8 cellular contexts compared by ENCODE assay signal in genomic region chr10:19817251-19818046, GRCh38. TPM values are rescaled to one million over a fixed set of nuclear protein-coding genes. Genes with fewer than 3 reads are reported as not detected.
DNase-seq lines count a peak whose midpoint lies in the region; ATAC-seq lines count a peak whose summit lies in the region.

No MANE protein-coding gene starts in this region.

- H3K4me1 ChIP-seq in BLaER1 (peaks cover 29% of the 10 kb centered on the region), skeletal muscle tissue (ENCODE audit: control insufficient read depth in 3 of 3, insufficient read depth in 3 of 3, low read length in 3 of 3) (peaks cover 2 to 13% (median 11%) of the 10 kb centered on the region in 3 donors)

- H3K27me3 ChIP-seq in BLaER1 (peaks cover 23% of the 10 kb centered on the region), skeletal muscle tissue (ENCODE audit: control insufficient read depth in 3 of 3, insufficient read depth in 3 of 3, low read length in 3 of 3) (peaks cover 0 to 19% (median 4%) of the 10 kb centered on the region in 3 donors)

- peak overlapping the region; percentile 98 for H3K4me2 ChIP-seq in BLaER1

- peaks cover 18% of the 10 kb centered on the region for H4K20me1 ChIP-seq in BLaER1

- peak overlapping the region; percentile 80 for H3K27ac ChIP-seq in BLaER1
- peak overlapping the region; percentile 85 for H3K27ac ChIP-seq in angular gyrus (ENCODE audit: low read depth, low read length)
- H3K27ac ChIP-seq in skeletal muscle tissue (ENCODE audit: low read depth, low read length): peak overlapping the region; percentile 67

- peak; percentile 29 for ATAC-seq in HG02678 (IDR thresholded peaks at IDR 0.05; ENCODE audit: unreplicated experiment)
- ATAC-seq in GM21367 (IDR thresholded peaks at IDR 0.05; ENCODE audit: unreplicated experiment): no peak
- ATAC-seq in HG03280 (IDR thresholded peaks at IDR 0.05; ENCODE audit: unreplicated experiment): no peak

- peak overlapping the region; percentile 77 for H3K4me3 ChIP-seq in BLaER1
- H3K4me3 ChIP-seq in skeletal muscle tissue (ENCODE audit: low read length in 3 of 3): peak overlapping the region; percentile 83 to 99 (median 90)

- H3K9ac ChIP-seq in BLaER1 (peak overlapping the region; percentile 78), skeletal muscle tissue (ENCODE audit: low read depth in 1 of 3, low read length in 3 of 3) (peak overlapping the region; percentile 73 to 90 (median 81))

- H3K9me3 ChIP-seq in BLaER1 (no peaks in the 10 kb centered on the region), skeletal muscle tissue (ENCODE audit: control insufficient read depth in 3 of 3, low read length in 3 of 3) (no peaks in the 10 kb centered on the region)

- no peaks in the 10 kb centered on the region for H3K36me3 ChIP-seq in BLaER1
- H3K36me3 ChIP-seq in skeletal muscle tissue (ENCODE audit: control insufficient read depth in 3 of 3, insufficient read depth in 3 of 3, low read length in 3 of 3): no peaks in the 10 kb centered on the region

- DNase-seq in iPS-NIHi7 (ENCODE audit: extremely low spot score): peak; percentile 24
- no peak for DNase-seq in stimulated activated CD4-positive, alpha-beta T cell treated with anti-CD3 and anti-CD28 coated beads, Interleukin-2, amount 100 ng/mL, for 24 hours

RNA-seq across cellular contexts. Expression of gene PLXDC2, which starts 1.2 kb away (rescaled TPM):
- total RNA-seq in skeletal muscle tissue: 23.0 TPM
